In the genomic region with DNA sequence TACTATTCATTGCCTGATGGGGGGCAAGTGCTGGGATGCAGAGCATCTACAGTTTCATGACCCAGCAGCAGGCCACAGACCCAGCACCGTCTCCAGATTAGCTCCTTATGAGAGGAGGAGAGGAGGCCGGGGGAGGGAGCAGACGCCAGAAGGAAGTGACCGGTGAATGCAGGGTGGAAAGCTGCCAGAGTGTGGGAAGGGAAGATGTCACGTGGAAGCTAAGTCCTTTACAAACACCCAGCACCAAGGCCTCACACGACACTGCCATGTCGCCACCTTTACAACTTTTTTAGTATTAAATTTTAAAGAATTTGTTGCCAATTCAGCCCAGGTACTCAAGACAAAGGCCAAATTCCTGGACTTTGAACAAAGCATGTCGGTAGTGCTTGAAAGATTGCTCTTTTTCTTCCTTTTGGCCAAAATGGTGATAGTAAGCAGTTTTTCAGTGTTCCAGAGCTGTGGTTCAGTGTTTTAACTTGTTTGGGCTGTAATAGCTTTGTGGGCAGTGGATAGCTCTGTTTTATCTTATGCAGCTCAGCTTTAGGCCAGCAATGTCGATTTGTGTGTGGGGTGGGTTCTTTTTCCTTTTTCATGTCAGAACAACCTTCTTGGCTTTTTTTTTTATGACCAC, we compare ENCODE assay signal across 9 cellular contexts. TPM values are rescaled to one million over a fixed set of nuclear protein-coding genes. Genes with fewer than 3 reads are reported as not detected.
DNase-seq lines count a peak whose midpoint lies in the region; FAIRE-seq and TF ChIP-seq lines count a peak whose summit lies in the region.
"Had no signal": no experiment of that assay in that cellular context is flagged by ENCODE, and none has a peak within 500 bp of the region (broad histone marks: within the 10 kb centered on the region; RNA-seq: fewer than 3 reads in every experiment).

No MANE protein-coding gene starts in this region.

- H3K4me1 ChIP-seq in H1 (replicated peaks in 1 of 4; ENCODE audit: control insufficient read depth in 3 of 4, insufficient read depth in 4 of 4, low read length in 3 of 4) (peaks cover 0 to 8% (median 3%) of the 10 kb centered on the region in 4 experiments; a peak in 4 of 7 replicates), mesodermal cell (ENCODE audit: control insufficient read depth, insufficient read depth, low read length, poor library complexity, severe bottlenecking) (peaks cover 16% of the 10 kb centered on the region), urinary bladder (ENCODE audit: insufficient read depth) (no peaks in the 10 kb centered on the region)

- no peak overlapping the region for H2BK120ac ChIP-seq in H1 (replicated peaks; ENCODE audit: low read depth, low read length)

- H4K8ac ChIP-seq in H1 (ENCODE audit: extremely low read depth, insufficient read depth, low read length) = no peak overlapping the region

- H3K23me2 ChIP-seq in H1 (ENCODE audit: low read depth, low read length) = no peaks in the 10 kb centered on the region

- H2AK5ac ChIP-seq in H1 (ENCODE audit: low read depth, low read length) = no peak overlapping the region

- H2BK5ac ChIP-seq in H1 (ENCODE audit: low read depth, low read length) = no peak overlapping the region

- H3K4me2 ChIP-seq in H1 (ENCODE audit: insufficient read depth in 1 of 2, low read depth in 2 of 2, low read length in 2 of 2) = no peak overlapping the region

- POLR2A ChIA-PET in H1 (lab: Charles Lee; ENCODE audit: partially characterized antibody) = interaction anchor here (1.5 to 1.8 kb wide), 2 partner anchors 10 to 22 kb away, joined by 4 to 5 read pairs; no protein-coding TSS in a partner anchor

- H3K9me3 ChIP-seq in H1 (ENCODE audit: insufficient read depth in 2 of 2, low read depth in 1 of 2, low read length in 1 of 2) (no peaks in the 10 kb centered on the region), mesodermal cell (ENCODE audit: control insufficient read depth, low read length) (no peaks in the 10 kb centered on the region)

- H3K79me2 ChIP-seq in H1 (ENCODE audit: control insufficient read depth in 1 of 2, insufficient read depth in 2 of 2, low read length in 2 of 2) = no peaks in the 10 kb centered on the region

- WGBS in H1 (ENCODE audit: extremely low coverage in 1 of 2, insufficient coverage in 1 of 2, insufficient read length in 1 of 2, insufficient replicate concordance in 2 of 2, low coverage in 1 of 2, low lambda C conversion rate in 2 of 2, missing lambda C conversion rate in 1 of 2), 2 experiments = 58% methylated on average over 9 of the region's 9 CpGs; no CpG with 5 or more reads in 1 of the 2 experiments
- WGBS in mesodermal cell (ENCODE audit: insufficient coverage in 2 of 2), 2 experiments = 58 to 100% methylated on average over 1 to 3 of the region's 9 CpGs
- 15% methylated on average over 9 of the region's 9 CpGs for WGBS in urinary bladder

- H4K20me1 ChIP-seq in H1 (replicated peaks in 1 of 2; ENCODE audit: control insufficient read depth in 1 of 2, insufficient read depth in 2 of 2, low read length in 2 of 2) = no peaks in the 10 kb centered on the region

- H3K4me3 ChIP-seq in H1 (ENCODE audit: extremely low read depth in 1 of 4, insufficient read depth in 2 of 4, low read depth in 3 of 4, low read length in 4 of 4) (no peak overlapping the region), mesodermal cell (ENCODE audit: extremely low read depth, insufficient read depth, low read length, poor library complexity, severe bottlenecking) (no peak overlapping the region), urinary bladder (ENCODE audit: low read depth, low read length) (no peak overlapping the region)

- CTCF ChIA-PET in H1 (lab: Charles Lee; ENCODE audit: partially characterized antibody) = interaction anchor here (0.6 to 15.5 kb wide), 9 partner anchors 10 to 1135 kb away, joined by 3 to 205 read pairs (median 8); no protein-coding TSS in a partner anchor

- H3K4ac ChIP-seq in H1 (replicated peaks; ENCODE audit: insufficient read length, low read depth, low read length) = no peak overlapping the region

- no peak overlapping the region for H3K18ac ChIP-seq in H1 (ENCODE audit: extremely low read depth, low read length)

- H2BK15ac ChIP-seq in H1 (ENCODE audit: low read length) = no peak overlapping the region

- no peaks in the 10 kb centered on the region for H3K36me3 ChIP-seq in H1 (ENCODE audit: control insufficient read depth in 2 of 4, insufficient read depth in 4 of 4, low read length in 3 of 4)
- H3K36me3 ChIP-seq in mesodermal cell (ENCODE audit: control insufficient read depth, insufficient read depth, low read length) = peaks cover 40% of the 10 kb centered on the region
- H3K36me3 ChIP-seq in urinary bladder (ENCODE audit: insufficient read depth) = no peaks in the 10 kb centered on the region

- H3K14ac ChIP-seq in H1 (ENCODE audit: insufficient read length) = no peak overlapping the region

- H3K27ac ChIP-seq in H1 (ENCODE audit: low read depth, low read length) (no peak overlapping the region), mesodermal cell (ENCODE audit: low read depth, low read length, severe bottlenecking) (peak overlapping the region; percentile 23), urinary bladder (ENCODE audit: low read depth) (peak overlapping the region; percentile 56)

- H2BK12ac ChIP-seq in H1 (ENCODE audit: low read depth, low read length) = no peak overlapping the region

- no peak for TF ChIP-seq EP300 in H1 (IDR thresholded peaks at IDR 0.05; ENCODE audit: borderline replicate concordance in 1 of 2, low read depth in 2 of 2, low read length in 2 of 2)

- no peak for TF ChIP-seq CTCF in H1 (IDR thresholded peaks at IDR 0.05; ENCODE audit: control extremely low read depth in 1 of 3, insufficient read depth in 1 of 3, low read depth in 1 of 3, low read length in 3 of 3)

- TF ChIP-seq RAD21 in H1 (IDR thresholded peaks at IDR 0.05 in 1 of 2, conservative IDR thresholded peaks at IDR 0.05 in 1 of 2; ENCODE audit: low read depth in 2 of 2, low read length in 2 of 2) = no peak

- TF ChIP-seq POLR2A in H1 (IDR thresholded peaks at IDR 0.05; ENCODE audit: control extremely low read depth in 1 of 2, low read depth in 2 of 2, low read length in 2 of 2) = no peak

- no peak overlapping the region for H4K91ac ChIP-seq in H1 (replicated peaks; ENCODE audit: insufficient read length, low read length)

- no peaks in the 10 kb centered on the region for H3K27me3 ChIP-seq in H1 (replicated peaks in 1 of 4; ENCODE audit: control insufficient read depth in 3 of 4, extremely low read depth in 1 of 4, insufficient read depth in 3 of 4, low read length in 3 of 4)

- FAIRE-seq in H1 (lab: Jason Lieb, UNC) = no peak

- H3K56ac ChIP-seq in H1 (replicated peaks; ENCODE audit: insufficient read length, low read depth, low read length) = no peak overlapping the region

- peak; percentile 37 for DNase-seq in NCI-H2196 (lab: John Stamatoyannopoulos, UW; ENCODE audit: unreplicated experiment)
- DNase-seq in NCI-H2196 treated with DMSO at 0.1 percent for 48 hours (lab: John Stamatoyannopoulos, UW; ENCODE audit: unreplicated experiment) = no peak
- no peak for DNase-seq in H1 (ENCODE audit: low read depth in 1 of 2, low spot score in 2 of 2)
- DNase-seq in AG08396 (ENCODE audit: low spot score) = no peak
- DNase-seq in HK-2 (ENCODE audit: unreplicated experiment) = no peak
- DNase-seq in NCI-H345 (lab: John Stamatoyannopoulos, UW) = no peak
- DNase-seq: natural killer cell had no signal

- no peak overlapping the region for H3K9ac ChIP-seq in H1 (replicated peaks in 1 of 4; ENCODE audit: extremely low read depth in 1 of 4, low read depth in 3 of 4, low read length in 3 of 4)

- no peak overlapping the region for H3K23ac ChIP-seq in H1 (ENCODE audit: insufficient read length)

- H3K79me1 ChIP-seq in H1 (ENCODE audit: low read depth, low read length) = no peaks in the 10 kb centered on the region; the same call in 1 of the 2 replicates

- peak overlapping the region; percentile 25; the same call in 1 of the 2 replicates for H2BK20ac ChIP-seq in H1 (ENCODE audit: low read length)

- no peak overlapping the region for H2AFZ ChIP-seq in H1 (ENCODE audit: low read length)

- H4K5ac ChIP-seq in H1 (ENCODE audit: insufficient read length, low read depth, low read length) = no peak overlapping the region

TF ChIP-seq in H1, 55 proteins besides CTCF, POLR2A, EP300 and RAD21:
- no peak for TF ChIP-seq NANOG (IDR thresholded peaks at IDR 0.05; ENCODE audit: insufficient read depth, low read depth, low read length, poor library complexity, severe bottlenecking)
- no peak for TF ChIP-seq CBX5 (IDR thresholded peaks at IDR 0.05; ENCODE audit: low read depth, low read length)
- TF ChIP-seq, protein P1, sequence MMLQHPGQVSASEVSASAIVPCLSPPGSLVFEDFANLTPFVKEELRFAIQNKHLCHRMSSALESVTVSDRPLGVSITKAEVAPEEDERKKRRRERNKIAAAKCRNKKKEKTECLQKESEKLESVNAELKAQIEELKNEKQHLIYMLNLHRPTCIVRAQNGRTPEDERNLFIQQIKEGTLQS (IDR thresholded peaks at IDR 0.05; ENCODE audit: insufficient read depth, low read depth, low read length) = no peak
- TF ChIP-seq CEBPB (IDR thresholded peaks at IDR 0.05; ENCODE audit: low read depth, low read length) = no peak
- TF ChIP-seq BCL11A (IDR thresholded peaks at IDR 0.05; ENCODE audit: low read depth in 2 of 2, low read length in 2 of 2) = no peak
- TF ChIP-seq SP2 (IDR thresholded peaks at IDR 0.05; ENCODE audit: low read length) = no peak

RNA-seq across cellular contexts. Expression of a gene that starts 58.2 kb away (rescaled TPM):
- 9.8 and 10.5 TPM in 2 replicates for total RNA-seq in H1 (2021; fragmentation: NEBNext Ultra II Directional; extraction: Animal tissue kit (Norgen Biotek cat#: 25700))
- polyA plus RNA-seq in H1 (2011; rRNA removed) = 3.8 and 4.4 TPM in 2 replicates
- 3.2 TPM for polyA plus RNA-seq in H1 (2011; cell fraction: cytosol; rRNA removed)
- 6.4 TPM for polyA plus RNA-seq in H1 (2011; cell fraction: nucleus; rRNA removed)
- 3.5 to 5.7 TPM (median 4.0 TPM) in 4 replicates for polyA plus RNA-seq in H1 (2012, experiment 1 of 2)
- polyA plus RNA-seq in H1 (2012, experiment 2 of 2) = 0.17 TPM
- 7.7 TPM for polyA plus RNA-seq in H1 (2013, experiment 1 of 2)
- polyA plus RNA-seq in H1 (2013, experiment 2 of 2) = 7.0 TPM
- polyA minus RNA-seq in H1 (2011; rRNA and poly(A)+ RNA removed) = 14.2 and 20.9 TPM in 2 replicates
- 9.7 TPM for polyA minus RNA-seq in H1 (2011; cell fraction: cytosol; rRNA and poly(A)+ RNA removed)
- 25.4 TPM for polyA minus RNA-seq in H1 (2011; cell fraction: nucleus; rRNA and poly(A)+ RNA removed)
- 37.0 TPM for polyA plus RNA-seq in mesodermal cell (2013, experiment 1 of 2)
- polyA plus RNA-seq in mesodermal cell (2013, experiment 2 of 2) = 34.1 TPM
- total RNA-seq in urinary bladder = 124 TPM
- 42.4 TPM for polyA plus RNA-seq in urinary bladder

Comparison
In these comparisons a context has a peak if more than half of its experiments do, and no peak if none do; other contexts are left out.
1. RNA of a gene that starts 58.2 kb away (total RNA-seq): 124 TPM in urinary bladder (single experiment); 9.8 to 10.5 TPM in H1; every median in the first group is over 10 times any median in the second.